10 cellular contexts compared by ENCODE assay signal in genomic region chr3:105430460-105430859, GRCh38.
"Had no signal": no experiment of that assay in that cellular context is flagged by ENCODE, and none has a peak within 500 bp of the region (broad histone marks: within the 10 kb centered on the region; RNA-seq: fewer than 3 reads in every experiment).

No MANE protein-coding gene starts in this region.

- H3K27me3 ChIP-seq: dorsolateral prefrontal cortex, tibial artery had no signal

- H3K4me3 ChIP-seq: dorsolateral prefrontal cortex, lower lobe of right lung, smooth muscle cell, tibial artery had no signal

- H3K27ac ChIP-seq: lower lobe of right lung, tibial artery had no signal

- H3K4me2 ChIP-seq: smooth muscle cell had no signal

- H3K36me3 ChIP-seq: lower lobe of right lung, tibial artery had no signal

- H3K9me3 ChIP-seq: lower lobe of right lung, tibial artery had no signal

- H3K4me1 ChIP-seq: lower lobe of right lung, tibial artery had no signal

- DNase-seq: activated B cell treated with CpG ODN at 0.5 μM for 24 hours; activated CD4-positive, alpha-beta T cell treated with anti-CD3 and anti-CD28 coated beads, Interleukin-2, amount 10 ng/mL, durations not matched to agents 24 days and 14 days; activated naive CD4-positive, alpha-beta T cell treated with anti-CD3 and anti-CD28 coated beads for 36 hours; dorsolateral prefrontal cortex; immature natural killer cell; lower lobe of right lung; right cardiac atrium; tibial artery had no signal

- ATAC-seq: esophagus mucosa, right cardiac atrium had no signal
